ENCODE assay signal across 13 cellular contexts in the genomic region with DNA sequence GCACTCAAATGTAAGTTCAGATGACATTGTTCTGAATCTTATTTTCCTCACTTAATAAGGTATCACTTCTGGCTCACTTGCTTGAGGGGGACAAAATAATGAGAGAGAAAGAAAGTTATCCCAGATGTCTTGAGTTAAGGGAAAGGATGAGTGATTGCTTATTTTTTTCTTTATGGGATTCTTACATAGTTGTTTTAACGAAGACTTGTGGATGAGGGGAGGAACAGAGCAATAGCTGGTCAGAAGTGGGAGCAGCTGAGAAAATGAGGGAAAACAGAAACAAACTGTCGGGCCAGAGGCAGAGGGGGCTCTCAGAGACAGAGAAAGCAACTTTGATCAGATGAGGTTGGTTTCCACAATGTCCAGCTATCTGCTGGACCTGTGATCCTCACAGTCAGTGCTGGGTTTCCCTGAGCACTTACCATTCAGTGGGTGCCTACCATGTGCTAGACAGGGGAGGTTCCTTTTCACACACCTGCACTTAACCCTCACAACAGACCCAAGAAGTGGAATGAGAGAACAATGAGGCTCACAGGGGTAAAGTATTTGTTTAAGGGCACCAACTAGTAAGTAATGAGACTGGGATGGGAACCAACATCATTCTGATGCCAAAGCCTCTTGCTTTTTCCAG.
A peak's percentile ranks its signal among the peaks of the same experiment; 100 is the strongest.
DNase-seq lines count a peak whose midpoint lies in the region; ATAC-seq and TF ChIP-seq lines count a peak whose summit lies in the region.
"Had no signal": no experiment of that assay in that cellular context is flagged by ENCODE, and none has a peak within 500 bp of the region (broad histone marks: within the 10 kb centered on the region; RNA-seq: fewer than 3 reads in every experiment).

No MANE protein-coding gene starts in this region.

- H3K9me3 ChIP-seq in right cardiac atrium (ENCODE audit: control insufficient read depth, low read length) (no peaks in the 10 kb centered on the region), spleen (no peaks in the 10 kb centered on the region)
- H3K9me3 ChIP-seq: HAP-1 had no signal

- no peaks in the 10 kb centered on the region for H3K4me1 Mint-ChIP-seq in activated T-helper 2 cell treated with anti-CD3 and anti-CD28 coated beads, Interferon-gamma antibody, Interleukin-2, Interleukin-4, amounts not matched to agents 10 μg/mL and 5 μg/mL and 100 μg/mL, durations not matched to agents 14 hours and 24 hours and 36 hours (ENCODE audit: low read depth)

- intact Hi-C loops in right cardiac atrium (cut with DNase I): no loop called here
- intact Hi-C loops in spleen (cut with DNase I; ENCODE audit: low total_unique reads): no loop called here
- intact Hi-C loops in activated T-helper 2 cell treated with anti-CD3 and anti-CD28 coated beads, Interferon-gamma antibody, Interleukin-2, Interleukin-4, amounts not matched to agents 10 μg/mL and 5 μg/mL and 100 μg/mL, durations not matched to agents 14 hours and 24 hours and 36 hours (cut with micrococcal nuclease): no loop called here

- H3K27me3 Mint-ChIP-seq in activated T-helper 2 cell treated with anti-CD3 and anti-CD28 coated beads, Interferon-gamma antibody, Interleukin-2, Interleukin-4, amounts not matched to agents 10 μg/mL and 5 μg/mL and 100 μg/mL, durations not matched to agents 14 hours and 24 hours and 36 hours (ENCODE audit: low read depth): no peaks in the 10 kb centered on the region

- H3K36me3 Mint-ChIP-seq in activated T-helper 2 cell treated with anti-CD3 and anti-CD28 coated beads, Interferon-gamma antibody, Interleukin-2, Interleukin-4, amounts not matched to agents 10 μg/mL and 5 μg/mL and 100 μg/mL, durations not matched to agents 14 hours and 24 hours and 36 hours (ENCODE audit: low read depth): no peaks in the 10 kb centered on the region

- H3K27ac ChIP-seq in right cardiac atrium (ENCODE audit: low read length) (peak overlapping the region; percentile 67), spleen (peak overlapping the region in 7 of 8 donors; percentile 14 to 46 (median 42))
- H3K27ac ChIP-seq: 22Rv1 had no signal

- WGBS in right cardiac atrium: 57% methylated on average over 2 of the region's 2 CpGs
- WGBS in spleen, 5 donors: 59 to 77% (median 61%) methylated on average over 2 of the region's 2 CpGs

- H3K27me3 ChIP-seq in right cardiac atrium (ENCODE audit: control insufficient read depth, insufficient read depth) (no peaks in the 10 kb centered on the region), spleen (replicated peaks in 1 of 7) (no peaks in the 10 kb centered on the region)

- ATAC-seq in SK-N-SH treated with all-trans-retinoic acid at 6 μM for 48 hours (peak; percentile 34), right cardiac atrium (peak; percentile 13 to 30)

- no peaks in the 10 kb centered on the region for H3K9me3 Mint-ChIP-seq in activated T-helper 2 cell treated with anti-CD3 and anti-CD28 coated beads, Interferon-gamma antibody, Interleukin-2, Interleukin-4, amounts not matched to agents 10 μg/mL and 5 μg/mL and 100 μg/mL, durations not matched to agents 14 hours and 24 hours and 36 hours
- H3K9me3 Mint-ChIP-seq: T-helper 2 cell treated with Interferon-gamma antibody and Interleukin-4, amounts not matched to agents 5 μg/mL and 100 μg/mL, for 36 hours had no signal

- peaks cover 12% of the 10 kb centered on the region for H3K4me1 ChIP-seq in right cardiac atrium (ENCODE audit: control insufficient read depth, insufficient read depth, low read length)
- H3K4me1 ChIP-seq in spleen: peaks cover 0 to 15% (median 7%) of the 10 kb centered on the region in 6 donors

- H3K27ac Mint-ChIP-seq in activated T-helper 2 cell treated with anti-CD3 and anti-CD28 coated beads, Interferon-gamma antibody, Interleukin-2, Interleukin-4, amounts not matched to agents 10 μg/mL and 5 μg/mL and 100 μg/mL, durations not matched to agents 14 hours and 24 hours and 36 hours: no peak overlapping the region
- H3K27ac Mint-ChIP-seq: progenitor cell of endocrine pancreas; T-helper 2 cell treated with Interferon-gamma antibody and Interleukin-4, amounts not matched to agents 5 μg/mL and 100 μg/mL, for 36 hours had no signal

- TF ChIP-seq CTCF in spleen (IDR thresholded peaks at IDR 0.05 in 8 of 11, conservative IDR thresholded peaks at IDR 0.05 in 3 of 11): no peak

- H3K4me3 Mint-ChIP-seq in activated T-helper 2 cell treated with anti-CD3 and anti-CD28 coated beads, Interferon-gamma antibody, Interleukin-2, Interleukin-4, amounts not matched to agents 10 μg/mL and 5 μg/mL and 100 μg/mL, durations not matched to agents 14 hours and 24 hours and 36 hours (ENCODE audit: low read depth): no peak overlapping the region
- H3K4me3 Mint-ChIP-seq: T-helper 2 cell treated with Interferon-gamma antibody and Interleukin-4, amounts not matched to agents 5 μg/mL and 100 μg/mL, for 36 hours had no signal

- TF ChIP-seq POLR2A in spleen (IDR thresholded peaks at IDR 0.05): no peak

- no peaks in the 10 kb centered on the region for H3K36me3 ChIP-seq in spleen
- H3K36me3 ChIP-seq: HAP-1 had no signal

- H3K4me3 ChIP-seq in right cardiac atrium (ENCODE audit: low read length) (no peak overlapping the region), spleen (no peak overlapping the region)
- H3K4me3 ChIP-seq: HAP-1 had no signal

- DNase-seq in DMS153 treated with DMSO at 0.1 percent for 48 hours (lab: John Stamatoyannopoulos, UW; ENCODE audit: unreplicated experiment) (peak; percentile 1), DMS153 (lab: John Stamatoyannopoulos, UW) (no peak), right cardiac atrium (no peak), spleen (no peak), HuH-7 (ENCODE audit: low spot score) (no peak), T-helper 2 cell (no peak)
- DNase-seq in activated T-helper 2 cell treated with anti-CD3 and anti-CD28 coated beads, Interferon-gamma antibody, Interleukin-2, Interleukin-4, amounts not matched to agents 10 μg/mL and 5 μg/mL and 100 μg/mL, durations not matched to agents 14 hours and 24 hours and 36 hours (ENCODE audit: low spot score): no peak
- DNase-seq: activated naive CD4-positive, alpha-beta T cell treated with anti-CD3 and anti-CD28 coated beads, Interleukin-2, amount 50 U/mL, for 16 hours had no signal

TF ChIP-seq in SK-N-SH treated with all-trans-retinoic acid at 6 μM for 48 hours, 23 proteins besides CTCF, POLR2A, EP300 and RAD21 (continues in another document):
- TF ChIP-seq TOX (CRISPR knock-in tag; IDR thresholded peaks at IDR 0.05; ENCODE audit: borderline replicate concordance) (no peak), ZNF70 (CRISPR knock-in tag; IDR thresholded peaks at IDR 0.05) (no peak), ZC3H10 (CRISPR knock-in tag; IDR thresholded peaks at IDR 0.05) (no peak), ZFP30 (CRISPR knock-in tag; IDR thresholded peaks at IDR 0.05) (no peak), TCF4 (CRISPR knock-in tag; IDR thresholded peaks at IDR 0.05; ENCODE audit: borderline replicate concordance) (no peak), ZNF565 (CRISPR knock-in tag; conservative IDR thresholded peaks at IDR 0.05; ENCODE audit: low read depth) (no peak), CSDC2 (CRISPR knock-in tag; IDR thresholded peaks at IDR 0.05) (no peak), PPARA (CRISPR knock-in tag; IDR thresholded peaks at IDR 0.05; ENCODE audit: borderline replicate concordance) (no peak), SNAI2 (CRISPR knock-in tag; IDR thresholded peaks at IDR 0.05) (no peak), ZNF8 (CRISPR knock-in tag; IDR thresholded peaks at IDR 0.05) (no peak), BACH2 (CRISPR knock-in tag; IDR thresholded peaks at IDR 0.05; ENCODE audit: borderline replicate concordance) (no peak), OSR1 (CRISPR knock-in tag; IDR thresholded peaks at IDR 0.05) (no peak), RARB (CRISPR knock-in tag; IDR thresholded peaks at IDR 0.05) (no peak), TSHZ2 (CRISPR knock-in tag; IDR thresholded peaks at IDR 0.05) (no peak), ZFP3 (CRISPR knock-in tag; IDR thresholded peaks at IDR 0.05) (no peak)
- TF ChIP-seq, protein P1, sequence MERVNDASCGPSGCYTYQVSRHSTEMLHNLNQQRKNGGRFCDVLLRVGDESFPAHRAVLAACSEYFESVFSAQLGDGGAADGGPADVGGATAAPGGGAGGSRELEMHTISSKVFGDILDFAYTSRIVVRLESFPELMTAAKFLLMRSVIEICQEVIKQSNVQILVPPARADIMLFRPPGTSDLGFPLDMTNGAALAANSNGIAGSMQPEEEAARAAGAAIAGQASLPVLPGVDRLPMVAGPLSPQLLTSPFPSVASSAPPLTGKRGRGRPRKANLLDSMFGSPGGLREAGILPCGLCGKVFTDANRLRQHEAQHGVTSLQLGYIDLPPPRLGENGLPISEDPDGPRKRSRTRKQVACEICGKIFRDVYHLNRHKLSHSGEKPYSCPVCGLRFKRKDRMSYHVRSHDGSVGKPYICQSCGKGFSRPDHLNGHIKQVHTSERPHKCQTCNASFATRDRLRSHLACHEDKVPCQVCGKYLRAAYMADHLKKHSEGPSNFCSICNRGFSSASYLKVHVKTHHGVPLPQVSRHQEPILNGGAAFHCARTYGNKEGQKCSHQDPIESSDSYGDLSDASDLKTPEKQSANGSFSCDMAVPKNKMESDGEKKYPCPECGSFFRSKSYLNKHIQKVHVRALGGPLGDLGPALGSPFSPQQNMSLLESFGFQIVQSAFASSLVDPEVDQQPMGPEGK (CRISPR knock-in tag; IDR thresholded peaks at IDR 0.05; ENCODE audit: borderline replicate concordance): no peak
